In genomic region chr6:155936551-155936950, GRCh38 we compare ENCODE assay signal across 37 cellular contexts.
A peak's percentile ranks its signal among the peaks of the same experiment; 100 is the strongest.
DNase-seq lines count a peak whose midpoint lies in the region; ATAC-seq, FAIRE-seq and TF ChIP-seq lines count a peak whose summit lies in the region.
"Had no signal": no experiment of that assay in that cellular context is flagged by ENCODE, and none has a peak within 500 bp of the region (broad histone marks: within the 10 kb centered on the region; RNA-seq: fewer than 3 reads in every experiment).

No MANE protein-coding gene starts in this region.

- WGBS in esophagus muscularis mucosa = 78% methylated on average over 5 of the region's 5 CpGs

- no peak for FAIRE-seq in kidney (lab: Jason Lieb, UNC)
- FAIRE-seq: endometrium, GM12891 had no signal

- no peak overlapping the region for H3K27ac Mint-ChIP-seq in stimulated activated naive CD8-positive, alpha-beta T cell treated with anti-CD3 and anti-CD28 coated beads, Interleukin-15, amount 100 ng/mL, for 72 hours
- H3K27ac Mint-ChIP-seq: activated B cell treated with CpG ODN at 0.5 μM for 24 hours; activated CD4-positive, alpha-beta T cell treated with anti-CD3 and anti-CD28 coated beads, Interleukin-2, amount 10 ng/mL, durations not matched to agents 7 days and 5 days; activated naive CD8-positive, alpha-beta T cell treated with anti-CD3 and anti-CD28 coated beads for 36 hours; activated T-cell treated with anti-CD3 and anti-CD28 coated beads, Interleukin-2, amount 50 U/mL, for 24 hours; CD8-positive, alpha-beta memory T cell; naive thymus-derived CD8-positive, alpha-beta T cell; stimulated activated effector memory CD8-positive, alpha-beta T cell treated with anti-CD3 and anti-CD28 coated beads, Interleukin-12 subunit alpha, Interleukin-12 subunit beta, amount 100 ng/mL, for 72 hours; T-helper 1 cell treated with Interleukin-12 subunit alpha and Interleukin-12 subunit beta and Interleukin-4 antibody, amounts not matched to agents 30 μg/mL and 1 μg/mL, for 36 hours had no signal

- H3K27me3 Mint-ChIP-seq in stimulated activated naive CD8-positive, alpha-beta T cell treated with anti-CD3 and anti-CD28 coated beads, Interleukin-15, amount 100 ng/mL, for 72 hours = no peaks in the 10 kb centered on the region
- H3K27me3 Mint-ChIP-seq: activated B cell treated with CpG ODN at 0.5 μM for 24 hours; activated CD4-positive, alpha-beta T cell treated with anti-CD3 and anti-CD28 coated beads, Interleukin-2, amount 10 ng/mL, durations not matched to agents 7 days and 5 days; activated naive CD8-positive, alpha-beta T cell treated with anti-CD3 and anti-CD28 coated beads for 36 hours; activated T-cell treated with anti-CD3 and anti-CD28 coated beads, Interleukin-2, amount 50 U/mL, for 24 hours; CD8-positive, alpha-beta memory T cell; naive thymus-derived CD8-positive, alpha-beta T cell had no signal

- H3K4me1 ChIP-seq in kidney (ENCODE audit: control insufficient read depth in 1 of 2, insufficient read depth in 1 of 2, low read depth in 1 of 2, low read length in 2 of 2) (peaks cover 5 to 6% of the 10 kb centered on the region in 2 donors), tibial artery (peaks cover 0 to 24% (median 7%) of the 10 kb centered on the region in 4 donors), esophagus muscularis mucosa (peaks cover 0 to 7% (median 3%) of the 10 kb centered on the region in 4 donors)
- H3K4me1 ChIP-seq: HAP-1, lower lobe of right lung, uterus had no signal

- H3K4me3 ChIP-seq in brain microvascular endothelial cell (ENCODE audit: low read depth, low read length) (no peak overlapping the region), kidney (ENCODE audit: low read length in 2 of 2) (no peak overlapping the region), tibial artery (no peak overlapping the region), esophagus muscularis mucosa (no peak overlapping the region)
- H3K4me3 ChIP-seq: HAP-1, lower lobe of right lung, uterus had no signal

- no peak overlapping the region for H3K4me3 Mint-ChIP-seq in stimulated activated naive CD8-positive, alpha-beta T cell treated with anti-CD3 and anti-CD28 coated beads, Interleukin-15, amount 100 ng/mL, for 72 hours
- H3K4me3 Mint-ChIP-seq: activated B cell treated with CpG ODN at 0.5 μM for 24 hours; activated CD4-positive, alpha-beta T cell treated with anti-CD3 and anti-CD28 coated beads, Interleukin-2, amount 10 ng/mL, durations not matched to agents 7 days and 5 days; activated naive CD8-positive, alpha-beta T cell treated with anti-CD3 and anti-CD28 coated beads for 36 hours; activated T-cell treated with anti-CD3 and anti-CD28 coated beads, Interleukin-2, amount 50 U/mL, for 24 hours; CD8-positive, alpha-beta memory T cell; naive thymus-derived CD8-positive, alpha-beta T cell; stimulated activated effector memory CD8-positive, alpha-beta T cell treated with anti-CD3 and anti-CD28 coated beads, Interleukin-12 subunit alpha, Interleukin-12 subunit beta, amount 100 ng/mL, for 72 hours; T-helper 1 cell treated with Interleukin-12 subunit alpha and Interleukin-12 subunit beta and Interleukin-4 antibody, amounts not matched to agents 30 μg/mL and 1 μg/mL, for 36 hours had no signal

- no peaks in the 10 kb centered on the region for H3K4me1 Mint-ChIP-seq in stimulated activated naive CD8-positive, alpha-beta T cell treated with anti-CD3 and anti-CD28 coated beads, Interleukin-15, amount 100 ng/mL, for 72 hours
- H3K4me1 Mint-ChIP-seq: activated B cell treated with CpG ODN at 0.5 μM for 24 hours; activated CD4-positive, alpha-beta T cell treated with anti-CD3 and anti-CD28 coated beads, Interleukin-2, amount 10 ng/mL, durations not matched to agents 7 days and 5 days; activated naive CD8-positive, alpha-beta T cell treated with anti-CD3 and anti-CD28 coated beads for 36 hours; CD8-positive, alpha-beta memory T cell; naive thymus-derived CD8-positive, alpha-beta T cell; stimulated activated effector memory CD8-positive, alpha-beta T cell treated with anti-CD3 and anti-CD28 coated beads, Interleukin-12 subunit alpha, Interleukin-12 subunit beta, amount 100 ng/mL, for 72 hours had no signal

- TF ChIP-seq POLR2A in esophagus muscularis mucosa (IDR thresholded peaks at IDR 0.05; ENCODE audit: low read depth) = no peak

- H3K9me3 ChIP-seq in kidney (ENCODE audit: control insufficient read depth in 1 of 2, low read length in 2 of 2) = no peaks in the 10 kb centered on the region
- no peaks in the 10 kb centered on the region for H3K9me3 ChIP-seq in tibial artery
- H3K9me3 ChIP-seq in esophagus muscularis mucosa = no peaks in the 10 kb centered on the region
- H3K9me3 ChIP-seq: BE2C, HAP-1, lower lobe of right lung, uterus had no signal

- DNase-seq in EL (peak; percentile 45), brain microvascular endothelial cell (peak; percentile 1), kidney (peak; percentile 68), tibial artery (peak; percentile 32 to 80), glomerular visceral epithelial cell (ENCODE audit: extremely low spot score) (no peak), esophagus muscularis mucosa (ENCODE audit: extremely low spot score) (no peak), amniotic stem cell (lab: John Stamatoyannopoulos, UW) (no peak)
- DNase-seq in stimulated activated naive CD8-positive, alpha-beta T cell treated with anti-CD3 and anti-CD28 coated beads, Interleukin-15, amount 100 ng/mL, for 72 hours = no peak
- DNase-seq: activated B cell treated with CpG ODN at 0.5 μM for 24 hours; activated CD4-positive, alpha-beta T cell treated with anti-CD3 and anti-CD28 coated beads, Interleukin-2, amount 10 ng/mL, durations not matched to agents 7 days and 5 days; activated gamma-delta T cell; activated naive CD8-positive, alpha-beta T cell treated with anti-CD3 and anti-CD28 coated beads for 36 hours; activated T-cell treated with anti-CD3 and anti-CD28 coated beads, Interleukin-2, amount 50 U/mL, for 24 hours; BE2C; CD8-positive, alpha-beta memory T cell; islet precursor cell; lower lobe of right lung; midbrain; MM.1S; naive thymus-derived CD8-positive, alpha-beta T cell; NCI-H1417; NCI-H2081; NCI-H2227 treated with DMSO at 0.1 percent for 48 hours; NCI-H526; NK-92 treated with Interleukin-12 subunit alpha and Interleukin-12 subunit beta, amount 100 ng/mL, for 24 hours; occipital lobe; PC-3; uterus had no signal

- H3K27ac ChIP-seq in brain microvascular endothelial cell (no peak overlapping the region), kidney (ENCODE audit: low read depth in 2 of 2, low read length in 2 of 2) (peak overlapping the region in 1 of 2 donors; percentile 3), tibial artery (peak overlapping the region; percentile 39 to 44), esophagus muscularis mucosa (replicated peaks in 1 of 4) (no peak overlapping the region)
- H3K27ac ChIP-seq: HL-60, KMS-11, lower lobe of right lung, uterus had no signal

- intact Hi-C loops in kidney (cut with DNase I) (no loop called here), tibial artery (cut with DNase I; ENCODE audit: low total_unique reads) (no loop called here), esophagus muscularis mucosa (cut with DNase I) (no loop called here)

- H3K27me3 ChIP-seq in brain microvascular endothelial cell (replicated peaks) (no peaks in the 10 kb centered on the region), tibial artery (no peaks in the 10 kb centered on the region), esophagus muscularis mucosa (no peaks in the 10 kb centered on the region)
- H3K27me3 ChIP-seq: BE2C, uterus had no signal

- no peak for ATAC-seq in stimulated activated naive CD8-positive, alpha-beta T cell treated with anti-CD3 and anti-CD28 coated beads, Interleukin-15, amount 100 ng/mL, for 72 hours
- ATAC-seq: naive thymus-derived CD8-positive, alpha-beta T cell; PC-3; Right ventricle myocardium inferior; SK-N-SH treated with all-trans-retinoic acid at 6 μM for 48 hours; stimulated activated effector memory CD8-positive, alpha-beta T cell treated with anti-CD3 and anti-CD28 coated beads, Interleukin-12 subunit alpha, Interleukin-12 subunit beta, amount 100 ng/mL, for 72 hours had no signal

- H3K9ac ChIP-seq in kidney (ENCODE audit: low read length in 2 of 2) = no peak overlapping the region
- H3K9ac ChIP-seq: KMS-11 had no signal

- peaks cover 0 to 3% of the 10 kb centered on the region in 2 donors for H3K9me3 Mint-ChIP-seq in stimulated activated naive CD8-positive, alpha-beta T cell treated with anti-CD3 and anti-CD28 coated beads, Interleukin-15, amount 100 ng/mL, for 72 hours
- H3K9me3 Mint-ChIP-seq: activated B cell treated with CpG ODN at 0.5 μM for 24 hours had no signal

- in situ Hi-C loops in brain microvascular endothelial cell (cut with HindIII; ENCODE audit: low pct_ligation_motif_present, low sequenced_read_pairs) = no loop called here

- TF ChIP-seq EP300 in esophagus muscularis mucosa (IDR thresholded peaks at IDR 0.05) = no peak

- no peaks in the 10 kb centered on the region for H3K36me3 ChIP-seq in brain microvascular endothelial cell (replicated peaks)
- H3K36me3 ChIP-seq in kidney (ENCODE audit: control insufficient read depth in 1 of 2, insufficient read depth in 2 of 2, low read length in 2 of 2) = no peaks in the 10 kb centered on the region
- no peaks in the 10 kb centered on the region for H3K36me3 ChIP-seq in tibial artery
- no peaks in the 10 kb centered on the region for H3K36me3 ChIP-seq in esophagus muscularis mucosa
- H3K36me3 ChIP-seq: BE2C, HAP-1, lower lobe of right lung, uterus had no signal

- no peak for TF ChIP-seq CTCF in brain microvascular endothelial cell (IDR thresholded peaks at IDR 0.05; ENCODE audit: low read depth, low read length, missing control alignments)
- no peak for TF ChIP-seq CTCF in kidney (IDR thresholded peaks at IDR 0.05; ENCODE audit: borderline replicate concordance, extremely low read depth, insufficient read depth)
- TF ChIP-seq CTCF in tibial artery (IDR thresholded peaks at IDR 0.05) = no peak
- TF ChIP-seq CTCF in esophagus muscularis mucosa (IDR thresholded peaks at IDR 0.05) = no peak

Comparison
In these comparisons a context has a peak if more than half of its experiments do, and no peak if none do; other contexts are left out.
1. DNase-seq: peak in EL (single experiment), brain microvascular endothelial cell (single experiment), kidney (single experiment) and tibial artery (2 of 2); none in glomerular visceral epithelial cell (single experiment), stimulated activated naive CD8-positive, alpha-beta T cell treated with anti-CD3 and anti-CD28 coated beads, Interleukin-15, amount 100 ng/mL, for 72 hours (0 of 2), esophagus muscularis mucosa (single experiment) and amniotic stem cell (single experiment).
2. H3K27ac ChIP-seq: peak in tibial artery (2 of 2); none in brain microvascular endothelial cell (single experiment) and esophagus muscularis mucosa (0 of 4).